7 cellular contexts compared by ENCODE assay signal in genomic region chr9:89497181-89497963, GRCh38. TPM values are rescaled to one million over a fixed set of nuclear protein-coding genes. Genes with fewer than 3 reads are reported as not detected.
DNase-seq lines count a peak whose midpoint lies in the region; ATAC-seq lines count a peak whose summit lies in the region.

No MANE protein-coding gene starts in this region.

- ATAC-seq in GM18907 (IDR thresholded peaks at IDR 0.05; ENCODE audit: unreplicated experiment) (peak; percentile 16), HG02840 (IDR thresholded peaks at IDR 0.05; ENCODE audit: low FRiP score, unreplicated experiment) (peak; percentile 29)
- ATAC-seq in activated CD8-positive, alpha-beta T cell treated with anti-CD3 and anti-CD28 coated beads, Interleukin-2, amount 10 ng/mL, durations not matched to agents 7 days and 5 days: peak; percentile 18

- H3K4me3 ChIP-seq in trophoblast cell (ENCODE audit: low read depth, low read length): peak overlapping the region; percentile 74

- H3K36me3 ChIP-seq in trophoblast cell (ENCODE audit: control insufficient read depth in 1 of 2, insufficient read depth in 2 of 2, low read length in 2 of 2): no peaks in the 10 kb centered on the region

- H3K14ac ChIP-seq in trophoblast cell (ENCODE audit: low read length): no peak overlapping the region

- H3K9ac ChIP-seq in trophoblast cell (ENCODE audit: low read length): no peak overlapping the region

- peak overlapping the region; percentile 92 for H3K27ac Mint-ChIP-seq in activated CD8-positive, alpha-beta T cell treated with anti-CD3 and anti-CD28 coated beads, Interleukin-2, amount 10 ng/mL, durations not matched to agents 7 days and 5 days

- H2BK12ac ChIP-seq in trophoblast cell (ENCODE audit: low read length): no peak overlapping the region

- peak overlapping the region; percentile 26 for H4K8ac ChIP-seq in trophoblast cell (ENCODE audit: low read depth, low read length)

- H3K27me3 ChIP-seq in trophoblast cell (ENCODE audit: insufficient read depth, low read length): no peaks in the 10 kb centered on the region

- peaks cover 18 to 32% of the 10 kb centered on the region in 2 experiments for H3K4me1 ChIP-seq in trophoblast cell (ENCODE audit: control insufficient read depth in 1 of 2, insufficient read depth in 2 of 2, low read length in 2 of 2)

- H4K91ac ChIP-seq in trophoblast cell (ENCODE audit: low read depth, low read length): no peak overlapping the region

- no CpG with 5 or more reads among the region's 68 CpGs for WGBS in trophoblast cell (ENCODE audit: extremely low coverage, insufficient coverage, insufficient read length)

- peaks cover 5% of the 10 kb centered on the region for H3K9me3 ChIP-seq in trophoblast cell (ENCODE audit: insufficient read depth, low read depth, low read length)

- POLR2A ChIA-PET in activated CD8-positive, alpha-beta T cell treated with anti-CD3 and anti-CD28 coated beads, Interleukin-2, amount 10 ng/mL, durations not matched to agents 7 days and 5 days (lab: Charles Lee): interaction anchor here (1.0 to 2.6 kb wide), 7 partner anchors 16 to 71 kb away, joined by 3 to 14 read pairs (median 7); no protein-coding TSS in a partner anchor

- no peak overlapping the region for H3K4ac ChIP-seq in trophoblast cell (ENCODE audit: low read depth, low read length)

- no peaks in the 10 kb centered on the region for H3K79me2 ChIP-seq in trophoblast cell (ENCODE audit: control insufficient read depth, insufficient read depth, low read length, poor library complexity)

- peaks cover 6% of the 10 kb centered on the region for H3K79me1 ChIP-seq in trophoblast cell (ENCODE audit: low read length)

- CTCF ChIA-PET in activated CD8-positive, alpha-beta T cell treated with anti-CD3 and anti-CD28 coated beads, Interleukin-2, amount 10 ng/mL, durations not matched to agents 7 days and 5 days (lab: Charles Lee): interaction anchor here (0.8 to 3.0 kb wide), 5 partner anchors 25 to 68 kb away, joined by 3 to 23 read pairs (median 4); no protein-coding TSS in a partner anchor

- no peak overlapping the region for H3K18ac ChIP-seq in trophoblast cell (ENCODE audit: low read length)

- H2AFZ ChIP-seq in trophoblast cell (ENCODE audit: insufficient read depth, low read length, poor library complexity): peak overlapping the region; percentile 23

- peaks cover 44% of the 10 kb centered on the region for H3K36me3 Mint-ChIP-seq in activated CD8-positive, alpha-beta T cell treated with anti-CD3 and anti-CD28 coated beads, Interleukin-2, amount 10 ng/mL, durations not matched to agents 7 days and 5 days (ENCODE audit: low read depth)

- peak overlapping the region; percentile 92 for H3K4me2 ChIP-seq in trophoblast cell (ENCODE audit: low read length)

- H3K27ac ChIP-seq in trophoblast cell (ENCODE audit: low read depth, low read length): no peak overlapping the region

- H3K23ac ChIP-seq in trophoblast cell (ENCODE audit: low read length): no peak overlapping the region

- H3K9me3 Mint-ChIP-seq in activated CD8-positive, alpha-beta T cell treated with anti-CD3 and anti-CD28 coated beads, Interleukin-2, amount 10 ng/mL, durations not matched to agents 7 days and 5 days (ENCODE audit: insufficient read depth): no peaks in the 10 kb centered on the region

- H2BK5ac ChIP-seq in trophoblast cell (ENCODE audit: low read depth, low read length, poor library complexity): no peak overlapping the region

- DNase-seq in activated CD8-positive, alpha-beta T cell treated with anti-CD3 and anti-CD28 coated beads, Interleukin-2, amount 10 ng/mL, durations not matched to agents 7 days and 5 days: peak; percentile 58
- DNase-seq in germinal center (ENCODE audit: low spot score): peak; percentile 53
- peak in 1 of 2 donors; percentile 29 for DNase-seq in trophoblast cell
- no peak for DNase-seq in AG20443 (ENCODE audit: low spot score)
- no peak for DNase-seq in stimulated activated CD4-positive, alpha-beta T cell treated with anti-CD3 and anti-CD28 coated beads, Interleukin-4, amount 100 ng/mL, for 24 hours

- no peaks in the 10 kb centered on the region for H3K27me3 Mint-ChIP-seq in activated CD8-positive, alpha-beta T cell treated with anti-CD3 and anti-CD28 coated beads, Interleukin-2, amount 10 ng/mL, durations not matched to agents 7 days and 5 days (ENCODE audit: low read depth)

- H3K4me1 Mint-ChIP-seq in activated CD8-positive, alpha-beta T cell treated with anti-CD3 and anti-CD28 coated beads, Interleukin-2, amount 10 ng/mL, durations not matched to agents 7 days and 5 days (ENCODE audit: low read depth): peaks cover 75% of the 10 kb centered on the region

- H4K12ac ChIP-seq in trophoblast cell (ENCODE audit: low read depth, low read length): no peak overlapping the region

- peak overlapping the region; percentile 92 for H3K4me3 Mint-ChIP-seq in activated CD8-positive, alpha-beta T cell treated with anti-CD3 and anti-CD28 coated beads, Interleukin-2, amount 10 ng/mL, durations not matched to agents 7 days and 5 days

- H2BK120ac ChIP-seq in trophoblast cell (ENCODE audit: insufficient read depth, low read length, poor library complexity): no peak overlapping the region

- H2AK5ac ChIP-seq in trophoblast cell (ENCODE audit: low read length): no peak overlapping the region

RNA-seq across cellular contexts. Expression of gene SEMA4D, which starts 0.5 kb away (rescaled TPM):
- 100 to 1,000 TPM; 314 to 321 TPM for total RNA-seq in activated CD8-positive, alpha-beta T cell treated with anti-CD3 and anti-CD28 coated beads, Interleukin-2, amount 10 ng/mL, durations not matched to agents 7 days and 5 days
- polyA plus RNA-seq in trophoblast cell (2013): 6.3 and 6.5 TPM in 2 replicates

Comparison
In these comparisons a context has a peak if more than half of its experiments do, and no peak if none do; other contexts are left out.
1. DNase-seq: peak in activated CD8-positive, alpha-beta T cell treated with anti-CD3 and anti-CD28 coated beads, Interleukin-2, amount 10 ng/mL, durations not matched to agents 7 days and 5 days (single experiment) and germinal center (single experiment); none in AG20443 (single experiment) and stimulated activated CD4-positive, alpha-beta T cell treated with anti-CD3 and anti-CD28 coated beads, Interleukin-4, amount 100 ng/mL, for 24 hours (single experiment).
2. Peak in every context shown above with its lines, with median percentiles within 50 percentile points of each other: ATAC-seq.